ENCODE assay signal across 16 cellular contexts in the genomic region with DNA sequence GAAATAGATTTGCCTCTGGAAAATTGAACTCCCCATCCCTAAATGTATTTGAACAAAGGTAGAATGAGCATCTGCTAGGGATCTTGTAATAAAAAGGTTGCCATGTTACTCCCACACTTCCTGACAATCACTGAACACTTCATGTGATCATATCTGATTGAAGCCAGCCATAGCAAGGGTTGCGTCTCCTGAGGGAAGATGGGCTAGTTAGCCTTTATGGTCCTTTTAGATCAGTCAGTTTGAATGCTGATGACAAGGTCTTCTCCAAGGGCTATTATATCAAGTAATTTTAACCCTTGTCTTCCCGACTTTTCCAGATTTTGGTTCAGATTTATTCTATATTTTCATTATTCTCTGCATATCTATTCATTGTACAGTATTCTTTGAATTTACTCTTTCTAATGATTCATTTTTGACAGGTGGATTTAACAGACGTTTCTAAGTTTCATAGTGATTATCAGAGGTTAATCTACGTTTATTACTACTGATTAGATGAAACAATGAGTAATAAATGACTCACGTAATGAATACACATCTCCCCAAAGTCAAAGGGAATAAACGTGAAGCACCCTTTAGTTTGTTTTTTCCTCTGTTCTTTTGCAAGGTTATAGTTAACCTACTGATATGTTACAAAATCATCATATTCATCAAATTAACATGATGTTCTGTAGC. TPM values are rescaled to one million over a fixed set of nuclear protein-coding genes. Genes with fewer than 3 reads are reported as not detected.
DNase-seq lines count a peak whose midpoint lies in the region; ATAC-seq and TF ChIP-seq lines count a peak whose summit lies in the region.
"Had no signal": no experiment of that assay in that cellular context is flagged by ENCODE, and none has a peak within 500 bp of the region (broad histone marks: within the 10 kb centered on the region; RNA-seq: fewer than 3 reads in every experiment).

No MANE protein-coding gene starts in this region.

- no peak overlapping the region for H3K4me3 ChIP-seq in HL-60 (replicated peaks; ENCODE audit: insufficient read depth, low read length)
- H3K4me3 ChIP-seq: heart left ventricle, mucosa of descending colon, ovary, testis had no signal

- H3K27ac ChIP-seq in HL-60 (replicated peaks) = peak overlapping the region; percentile 9
- H3K27ac ChIP-seq in foreskin keratinocyte = no peak overlapping the region
- H3K27ac ChIP-seq: heart left ventricle, ovary, testis had no signal

- H3K27me3 ChIP-seq in HL-60 (ENCODE audit: insufficient read depth, poor library complexity, severe bottlenecking) (no peaks in the 10 kb centered on the region), foreskin keratinocyte (no peaks in the 10 kb centered on the region)
- H3K27me3 ChIP-seq: heart left ventricle, ovary, testis had no signal

- DNase-seq in activated CD4-positive, CD25-positive, alpha-beta regulatory T cell (lab: John Stamatoyannopoulos, UW) = no peak
- no peak for DNase-seq in HL-60 (ENCODE audit: low read depth in 1 of 2, low spot score in 1 of 2)
- no peak for DNase-seq in foreskin keratinocyte
- DNase-seq in amniotic stem cell (lab: John Stamatoyannopoulos, UW) = no peak
- no peak for DNase-seq in SK-N-DZ (ENCODE audit: low spot score)
- no peak for DNase-seq in NAMALWA (ENCODE audit: low spot score)
- DNase-seq: H9; heart left ventricle; NCI-H2081 treated with DMSO at 0.1 percent for 48 hours; ovary; SIG-M5; stimulated activated CD4-positive, alpha-beta T cell treated with anti-CD3 and anti-CD28 coated beads, Interleukin-12 subunit alpha, Interleukin-12 subunit beta, amount 100 ng/mL, for 4 hours; testis had no signal

- peaks cover 11% of the 10 kb centered on the region for H3K4me1 ChIP-seq in foreskin keratinocyte
- H3K4me1 ChIP-seq: testis had no signal

- TF ChIP-seq CTCF in HL-60 (IDR thresholded peaks at IDR 0.05; ENCODE audit: insufficient read depth, low read length) (no peak), foreskin keratinocyte (conservative IDR thresholded peaks at IDR 0.05) (no peak)

- ATAC-seq in activated CD4-positive, CD25-positive, alpha-beta regulatory T cell treated with anti-CD3 and anti-CD28 coated beads, Interleukin-2, amount 50 U/mL, for 24 hours = peak; percentile 85 to 93
- ATAC-seq in GM18520 (IDR thresholded peaks at IDR 0.05; ENCODE audit: unreplicated experiment) = peak; percentile 21
- ATAC-seq in foreskin keratinocyte = peak; percentile 61
- ATAC-seq: heart left ventricle had no signal

RNA-seq across cellular contexts. Expression of a gene that starts 28.1 kb away (rescaled TPM):
- total RNA-seq in foreskin keratinocyte = 12.5 and 13.1 TPM in 2 replicates
- 5.4 TPM in 2 replicates for polyA plus RNA-seq in foreskin keratinocyte
- 4.1 and 5.3 TPM in 2 replicates for polyA plus RNA-seq in SK-N-DZ (2014; cell fraction: cytosol; rRNA removed)
- polyA plus RNA-seq in SK-N-DZ (2014; cell fraction: nucleus; rRNA removed) = 8.5 and 20.6 TPM in 2 replicates

Comparison
In these comparisons a context has a peak if more than half of its experiments do, and no peak if none do; other contexts are left out.
1. ATAC-seq: peak in every context shown above with its lines; median percentile 89 in activated CD4-positive, CD25-positive, alpha-beta regulatory T cell treated with anti-CD3 and anti-CD28 coated beads, Interleukin-2, amount 50 U/mL, for 24 hours; 61 in foreskin keratinocyte; 21 in GM18520.